ENCODE assay signal across 2 cellular contexts in the genomic region with DNA sequence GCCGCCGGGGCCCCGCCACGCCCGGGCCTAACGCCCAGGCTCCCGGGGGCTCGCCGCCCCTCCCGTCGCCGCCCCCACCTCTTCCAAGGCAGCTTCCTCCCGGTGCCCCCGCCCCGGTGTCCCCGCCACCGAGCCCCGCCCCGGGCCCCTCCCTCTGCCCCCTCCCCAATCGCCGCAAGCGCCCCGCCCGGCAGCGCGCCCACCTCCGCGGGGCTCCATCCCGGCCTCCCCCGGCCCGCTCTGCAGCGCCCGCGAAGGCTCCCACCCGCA.
TF ChIP-seq lines count a peak whose summit lies in the region.

No MANE protein-coding gene starts in this region.

TF ChIP-seq in HEK293, 187 proteins besides CTCF, POLR2A, EP300 and RAD21:
- TF ChIP-seq, protein P1, sequence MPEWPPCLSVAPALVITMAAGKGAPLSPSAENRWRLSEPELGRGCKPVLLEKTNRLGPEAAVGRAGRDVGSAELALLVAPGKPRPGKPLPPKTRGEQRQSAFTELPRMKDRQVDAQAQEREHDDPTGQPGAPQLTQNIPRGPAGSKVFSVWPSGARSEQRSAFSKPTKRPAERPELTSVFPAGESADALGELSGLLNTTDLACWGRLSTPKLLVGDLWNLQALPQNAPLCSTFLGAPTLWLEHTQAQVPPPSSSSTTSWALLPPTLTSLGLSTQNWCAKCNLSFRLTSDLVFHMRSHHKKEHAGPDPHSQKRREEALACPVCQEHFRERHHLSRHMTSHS (tag by site-specific recombination; IDR thresholded peaks at IDR 0.05), result no peak
- no peak for TF ChIP-seq SCRT1 (tag by site-specific recombination; IDR thresholded peaks at IDR 0.05; ENCODE audit: borderline replicate concordance)
- TF ChIP-seq ZNF510 (tag by site-specific recombination; IDR thresholded peaks at IDR 0.05; ENCODE audit: insufficient replicate concordance), result no peak
- no peak for TF ChIP-seq ZNF596 (tag by site-specific recombination; IDR thresholded peaks at IDR 0.05)
- TF ChIP-seq ZBTB48 (tag by site-specific recombination; IDR thresholded peaks at IDR 0.05), result no peak
- no peak for TF ChIP-seq ZNF529 (tag by site-specific recombination; IDR thresholded peaks at IDR 0.05; ENCODE audit: insufficient replicate concordance)
TF ChIP-seq in HEK293: peak in this region for 0.

TF ChIP-seq in H1, 55 proteins besides CTCF, POLR2A, EP300 and RAD21:
- TF ChIP-seq PHF8 (conservative IDR thresholded peaks at IDR 0.05; ENCODE audit: low read depth, low read length), result peak; percentile 1
- no peak for TF ChIP-seq TBP (IDR thresholded peaks at IDR 0.05; ENCODE audit: low read depth, low read length)
